ENCODE assay signal across 1 cellular context in genomic region chr6:166942393-166943168, GRCh38.
TF ChIP-seq lines count a peak whose summit lies in the region.

No MANE protein-coding gene starts in this region.

TF ChIP-seq in K562, 482 proteins besides CTCF, POLR2A, EP300 and RAD21 (continued from another document and continues in another):
- TF ChIP-seq ZNF395 (CRISPR knock-in tag; IDR thresholded peaks at IDR 0.05) (peak; percentile 82; the same call in 1 of the 2 replicates), ATF1 (CRISPR knock-in tag; IDR thresholded peaks at IDR 0.05) (no peak), ATF1 (tag; IDR thresholded peaks at IDR 0.05) (peak; percentile 83), CEBPG (CRISPR knock-in tag; IDR thresholded peaks at IDR 0.05) (no peak; the same call in 1 of the 2 replicates), CEBPG (tag; conservative IDR thresholded peaks at IDR 0.05 in 1 of 2, IDR thresholded peaks at IDR 0.05 in 1 of 2) (peak; percentile 88 to 95), E2F1 (CRISPR knock-in tag; IDR thresholded peaks at IDR 0.05) (no peak), HNRNPUL1 (IDR thresholded peaks at IDR 0.05; ENCODE audit: low read length) (no peak), LCOR (CRISPR knock-in tag; IDR thresholded peaks at IDR 0.05) (peak; percentile 74; the same call in 1 of the 2 replicates), RNF2 (IDR thresholded peaks at IDR 0.05) (peak; percentile 78), ZBTB1 (CRISPR knock-in tag; IDR thresholded peaks at IDR 0.05; ENCODE audit: borderline replicate concordance, low read depth) (no peak), POLR3G (IDR thresholded peaks at IDR 0.05; ENCODE audit: extremely low read depth, insufficient read length, insufficient replicate concordance) (no peak), ZNF280B (CRISPR knock-in tag; IDR thresholded peaks at IDR 0.05) (no peak), MTA3 (IDR thresholded peaks at IDR 0.05; ENCODE audit: borderline replicate concordance) (peak; percentile 28; the same call in 1 of the 2 replicates), TBP (optimal IDR thresholded peaks at IDR 0.05; ENCODE audit: low read depth, low read length) (no peak), MAFG (tag; conservative IDR thresholded peaks at IDR 0.05) (peak; percentile 30; the same call in 1 of the 2 replicates), NBN (IDR thresholded peaks at IDR 0.05; ENCODE audit: low read depth) (no peak; the same call in 1 of the 2 replicates), LEF1 (IDR thresholded peaks at IDR 0.05) (peak; percentile 75), SMARCA5 (IDR thresholded peaks at IDR 0.05) (no peak), C11orf30 (IDR thresholded peaks at IDR 0.05; ENCODE audit: low read depth) (no peak), CHAMP1 (IDR thresholded peaks at IDR 0.05) (no peak; the same call in 1 of the 2 replicates), AFF1 (IDR thresholded peaks at IDR 0.05; ENCODE audit: low read depth in 1 of 2, partially characterized antibody in 2 of 2) (peak in 1 of 2 experiments; percentile 12), JUND (IDR thresholded peaks at IDR 0.05; ENCODE audit: borderline replicate concordance, low read depth, low read length) (peak; percentile 89), JUND (tag; IDR thresholded peaks at IDR 0.05; ENCODE audit: borderline replicate concordance, low read depth, low read length) (peak; percentile 83; the same call in 1 of the 3 replicates), CHD2 (IDR thresholded peaks at IDR 0.05; ENCODE audit: low read depth, low read length) (no peak), ETV1 (tag; conservative IDR thresholded peaks at IDR 0.05; ENCODE audit: low read depth) (0 out of 2 replicates have a peak, but pooled peaks have one; percentile 27), KDM1A (IDR thresholded peaks at IDR 0.05) (peak; percentile 99), PPARD (CRISPR knock-in tag; IDR thresholded peaks at IDR 0.05) (no peak), ZNF175 (CRISPR knock-in tag; IDR thresholded peaks at IDR 0.05; ENCODE audit: low read depth) (peak; percentile 68; the same call in 1 of the 2 replicates), FOXM1 (IDR thresholded peaks at IDR 0.05; ENCODE audit: low read depth) (peak; percentile 84), FOXM1 (CRISPR knock-in tag; IDR thresholded peaks at IDR 0.05; ENCODE audit: low read depth) (no peak), IFI16 (CRISPR knock-in tag; IDR thresholded peaks at IDR 0.05) (no peak), PBX2 (CRISPR knock-in tag; IDR thresholded peaks at IDR 0.05; ENCODE audit: low read depth) (peak; percentile 45; the same call in 1 of the 2 replicates), PBX2 (tag; conservative IDR thresholded peaks at IDR 0.05; ENCODE audit: low read depth) (peak; percentile 96), THRA (IDR thresholded peaks at IDR 0.05) (no peak), SMARCE1 (IDR thresholded peaks at IDR 0.05) (peak; percentile 90), CBFA2T3 (IDR thresholded peaks at IDR 0.05) (peak; percentile 96), KAT2B (IDR thresholded peaks at IDR 0.05; ENCODE audit: low read depth, low read length) (no peak), CBX1 (IDR thresholded peaks at IDR 0.05; ENCODE audit: low read depth) (no peak), PRMT5 (CRISPR knock-in tag; IDR thresholded peaks at IDR 0.05) (no peak), SUPT5H (IDR thresholded peaks at IDR 0.05) (no peak), HINFP (tag; conservative IDR thresholded peaks at IDR 0.05; ENCODE audit: low read depth) (no peak), ZNF143 (CRISPR knock-in tag; IDR thresholded peaks at IDR 0.05) (no peak), ZMIZ1 (IDR thresholded peaks at IDR 0.05; ENCODE audit: low read depth in 2 of 2, low read length in 2 of 2) (peak in 1 of 2 experiments; percentile 80; a peak in 2 of 4 replicates), MCM2 (IDR thresholded peaks at IDR 0.05; ENCODE audit: low read depth) (no peak), HDAC3 (IDR thresholded peaks at IDR 0.05; ENCODE audit: borderline replicate concordance, partially characterized antibody) (peak; percentile 87), EP400 (IDR thresholded peaks at IDR 0.05) (no peak; the same call in 1 of the 2 replicates)
